ENCODE assay signal across 1 cellular context in the genomic region with DNA sequence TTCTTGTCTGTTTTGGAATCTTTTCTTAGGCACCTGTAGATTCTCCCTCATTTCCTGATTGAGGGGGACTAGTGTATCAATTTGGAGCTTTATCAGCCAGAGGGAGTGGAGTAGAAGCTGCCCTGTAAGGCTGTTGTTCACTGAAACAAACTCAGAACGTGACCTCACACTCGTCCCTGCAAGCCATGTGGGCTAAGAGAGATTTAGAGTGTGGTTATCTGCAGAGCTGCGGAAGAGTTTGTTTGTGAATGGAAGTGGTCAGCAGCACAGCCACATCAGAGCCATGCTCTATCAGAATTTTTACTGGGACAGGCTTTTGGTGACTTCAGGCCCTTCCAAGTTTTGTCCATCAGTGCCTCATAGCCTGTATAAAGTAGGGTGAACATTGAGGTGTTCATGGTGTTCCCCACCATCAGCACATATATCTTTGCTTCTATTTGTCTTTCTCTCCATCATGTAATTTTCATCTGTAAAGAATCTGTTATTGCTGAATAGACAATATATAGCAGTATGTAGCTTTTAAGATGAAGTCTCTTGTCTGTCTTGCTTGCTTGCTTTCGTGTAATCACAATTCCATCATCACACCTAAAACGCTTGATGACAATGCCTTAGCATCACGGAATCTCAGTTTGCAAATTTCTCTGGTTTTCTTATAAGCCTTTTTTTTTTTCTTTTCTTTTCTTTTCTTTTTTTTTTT.
TF ChIP-seq lines count a peak whose summit lies in the region.

No MANE protein-coding gene starts in this region.

TF ChIP-seq in GM23338, 12 proteins besides CTCF, POLR2A, EP300 and RAD21 (continued from another document):
- TF ChIP-seq, protein P1, sequence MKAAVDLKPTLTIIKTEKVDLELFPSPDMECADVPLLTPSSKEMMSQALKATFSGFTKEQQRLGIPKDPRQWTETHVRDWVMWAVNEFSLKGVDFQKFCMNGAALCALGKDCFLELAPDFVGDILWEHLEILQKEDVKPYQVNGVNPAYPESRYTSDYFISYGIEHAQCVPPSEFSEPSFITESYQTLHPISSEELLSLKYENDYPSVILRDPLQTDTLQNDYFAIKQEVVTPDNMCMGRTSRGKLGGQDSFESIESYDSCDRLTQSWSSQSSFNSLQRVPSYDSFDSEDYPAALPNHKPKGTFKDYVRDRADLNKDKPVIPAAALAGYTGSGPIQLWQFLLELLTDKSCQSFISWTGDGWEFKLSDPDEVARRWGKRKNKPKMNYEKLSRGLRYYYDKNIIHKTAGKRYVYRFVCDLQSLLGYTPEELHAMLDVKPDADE (IDR thresholded peaks at IDR 0.05) = no peak
- TF ChIP-seq NANOG (IDR thresholded peaks at IDR 0.05; ENCODE audit: borderline replicate concordance) = no peak
- no peak for TF ChIP-seq ZNF331 (CRISPR knock-in tag; IDR thresholded peaks at IDR 0.05; ENCODE audit: low read depth)
